8 cellular contexts compared by ENCODE assay signal in genomic region chr20:34111712-34112599, GRCh38. TPM values are rescaled to one million over a fixed set of nuclear protein-coding genes. Genes with fewer than 3 reads are reported as not detected.
A peak's percentile ranks its signal among the peaks of the same experiment; 100 is the strongest.
DNase-seq lines count a peak whose midpoint lies in the region; ATAC-seq and TF ChIP-seq lines count a peak whose summit lies in the region.

Gene EIF2S2 (minus strand): TSS chr20:34112243. CDS start chr20:34112110, 133 bp downstream.

- H3K9ac ChIP-seq in mammary epithelial cell (ENCODE audit: insufficient read depth, low read length) (peak within 1 kb of the TSS; percentile 94), iPS-20b (ENCODE audit: low read depth, low read length) (peak within 1 kb of the TSS; percentile 99)

- no peaks in the 10 kb centered on the region for H3K9me3 ChIP-seq in WERI-Rb-1 (ENCODE audit: severe bottlenecking)
- H3K9me3 ChIP-seq in mammary epithelial cell (replicated peaks; ENCODE audit: insufficient read depth, low read length): no peaks in the 10 kb centered on the region
- H3K9me3 ChIP-seq in iPS-20b (ENCODE audit: insufficient read depth, low read depth, low read length): no peaks in the 10 kb centered on the region

- 4% methylated on average over 53 of the region's 81 CpGs for WGBS in mammary epithelial cell (ENCODE audit: low coverage, missing lambda C conversion rate)

- peaks cover 51% of the 10 kb centered on the region for H3K79me2 ChIP-seq in mammary epithelial cell (ENCODE audit: insufficient read depth, low read length)

- H3K4me1 ChIP-seq in mammary epithelial cell (ENCODE audit: insufficient read depth, low read length): peaks cover 22% of the 10 kb centered on the region
- no peaks in the 10 kb centered on the region; the same call in 1 of the 2 replicates for H3K4me1 ChIP-seq in iPS-20b (ENCODE audit: insufficient read depth, low read length)

- peaks cover 25% of the 10 kb centered on the region for H4K20me1 ChIP-seq in mammary epithelial cell (ENCODE audit: insufficient read depth, low read length)

- BruUV-seq in mammary epithelial cell (replicated peaks; lab: Mats Ljungman, UMichigan): TSS peak; percentile 52

- DNase-seq in ACHN (peak; percentile 96), NCI-H2227 (lab: John Stamatoyannopoulos, UW; ENCODE audit: unreplicated experiment) (peak; percentile 99), WERI-Rb-1 (peak; percentile 97), mammary epithelial cell (peak; percentile 98)

- peak within 1 kb of the TSS; percentile 95 for H2AFZ ChIP-seq in mammary epithelial cell (ENCODE audit: low read depth, low read length)

- H3K36me3 ChIP-seq in WERI-Rb-1 (peaks cover 37% of the 10 kb centered on the region), mammary epithelial cell (ENCODE audit: insufficient read depth, low read length) (peaks cover 3% of the 10 kb centered on the region), iPS-20b (ENCODE audit: insufficient read depth, low read depth, low read length) (peaks cover 28% of the 10 kb centered on the region)

- TF ChIP-seq CTCF in WERI-Rb-1 (IDR thresholded peaks at IDR 0.05; ENCODE audit: low read depth, low read length): no peak
- no peak for TF ChIP-seq CTCF in mammary epithelial cell (conservative IDR thresholded peaks at IDR 0.05 in 1 of 2, IDR thresholded peaks at IDR 0.05 in 1 of 2; ENCODE audit: extremely low read depth in 1 of 2, insufficient read depth in 1 of 2, low read depth in 1 of 2, low read length in 2 of 2)

- H3K4me2 ChIP-seq in mammary epithelial cell (ENCODE audit: insufficient read depth, low read depth, low read length): peak within 1 kb of the TSS; percentile 96

- intact Hi-C loops in mammary epithelial cell (cut with micrococcal nuclease): no loop called here

- H3K4me3 ChIP-seq in WERI-Rb-1 (ENCODE audit: low read depth, low read length): peak within 1 kb of the TSS; percentile 87
- peak within 1 kb of the TSS; percentile 75 to 96 (median 90) for H3K4me3 ChIP-seq in mammary epithelial cell (replicated peaks in 1 of 3; ENCODE audit: insufficient read depth in 1 of 3, low read depth in 2 of 3, low read length in 3 of 3)
- peak within 1 kb of the TSS; percentile 100 for H3K4me3 ChIP-seq in iPS-20b (ENCODE audit: low read length)
- peak within 1 kb of the TSS; percentile 66 to 96 (median 90) for H3K4me3 ChIP-seq in skin epidermis

- in situ Hi-C loops in ACHN (cut with HindIII; ENCODE audit: low pct_ligation_motif_present, low pct_unique_long_range_greater_than_20kb, low sequenced_read_pairs): no loop called here
- in situ Hi-C loops in mammary epithelial cell (cut with MboI; ENCODE audit: low sequenced_read_pairs in 2 of 2): no loop called here

- dilution Hi-C loops in mammary epithelial cell (cut with HindIII; ENCODE audit: low sequenced_read_pairs): no loop called here

- H3K27me3 ChIP-seq in WERI-Rb-1 (ENCODE audit: insufficient read depth, low read depth, severe bottlenecking) (no peaks in the 10 kb centered on the region), mammary epithelial cell (ENCODE audit: insufficient read depth, low read length) (no peaks in the 10 kb centered on the region), iPS-20b (ENCODE audit: insufficient read depth, low read length) (no peaks in the 10 kb centered on the region)

- CTCF ChIA-PET in mammary epithelial cell (lab: Charles Lee; ENCODE audit: low non-redundant PET): interaction anchor here (0.6 kb wide), 2 partner anchors 426 to 444 kb away, joined by 3 to 19 read pairs; no protein-coding TSS in a partner anchor

- H3K27ac ChIP-seq in WERI-Rb-1 (peak within 1 kb of the TSS; percentile 99), mammary epithelial cell (ENCODE audit: insufficient read depth, low read depth, low read length) (peak within 1 kb of the TSS; percentile 96), iPS-20b (ENCODE audit: low read length) (peak within 1 kb of the TSS; percentile 97), skin epidermis (peak within 1 kb of the TSS; percentile 92 to 99 (median 98))

- peak; percentile 94 for ATAC-seq in GM18873 (IDR thresholded peaks at IDR 0.05; ENCODE audit: low FRiP score, unreplicated experiment)
- ATAC-seq in HG03139 (IDR thresholded peaks at IDR 0.05; ENCODE audit: unreplicated experiment): peak; percentile 90

RNA-seq across cellular contexts. Expression of gene EIF2S2, which starts in this region (rescaled TPM):
- 100 to 1,000 TPM in 1 of 2 donors, 10 to 100 TPM in 1; 99.2 to 157 TPM for total RNA-seq in mammary epithelial cell
- 83.7 TPM for polyA plus RNA-seq in mammary epithelial cell
- 22.4 TPM for polyA minus RNA-seq in mammary epithelial cell

Comparison
In these comparisons a context has a peak if more than half of its experiments do, and no peak if none do; other contexts are left out.
1. Peak in every context shown above with its lines: DNase-seq, ATAC-seq, H3K4me3 ChIP-seq and H3K27ac ChIP-seq.